Comparison of ENCODE assay signal across 8 cellular contexts in the genomic region with DNA sequence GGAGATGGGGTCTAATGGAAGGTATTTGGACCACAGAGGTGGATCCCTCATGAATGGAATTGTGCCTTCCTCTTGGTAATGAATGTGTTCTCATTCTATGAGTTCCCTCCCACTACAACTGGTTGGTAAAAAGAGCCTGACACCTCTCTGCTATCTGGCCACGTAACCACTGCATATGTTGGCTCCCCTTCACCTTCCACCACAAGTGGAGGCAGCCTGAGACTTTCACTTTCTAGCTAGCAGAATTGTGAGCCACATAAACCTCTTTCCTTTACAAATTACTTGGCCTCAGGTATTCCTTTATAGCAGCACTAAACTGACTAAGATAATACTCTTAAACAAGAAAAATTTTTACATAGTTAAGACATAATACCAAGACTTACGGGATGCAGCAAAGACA.
DNase-seq lines count a peak whose midpoint lies in the region; ATAC-seq, FAIRE-seq and TF ChIP-seq lines count a peak whose summit lies in the region.

No MANE protein-coding gene starts in this region.

- 82 to 85% methylated on average over 2 of the region's 2 CpGs for WGBS in pancreas, 2 donors
- 87 to 92% methylated on average over 2 of the region's 2 CpGs for WGBS in lower leg skin, 2 donors

- DNase-seq in activated CD4-positive, alpha-beta T cell treated with anti-CD3 and anti-CD28 coated beads, Interleukin-2, amount 50 U/mL, for 4 hours: peak; percentile 1 to 3
- no peak for DNase-seq in pancreas
- no peak for DNase-seq in NCI-H345 (lab: John Stamatoyannopoulos, UW)
- no peak for DNase-seq in NCI-H1930 (lab: John Stamatoyannopoulos, UW)
- DNase-seq in cerebellar nuclear complex (lab: John Stamatoyannopoulos, UW): no peak
- no peak for DNase-seq in lower leg skin (ENCODE audit: low spot score in 2 of 2)

- no peaks in the 10 kb centered on the region for H3K9me3 ChIP-seq in pancreas

- H3K36me3 ChIP-seq in pancreas: no peaks in the 10 kb centered on the region

- intact Hi-C loops in pancreas (cut with DNase I): no loop called here
- intact Hi-C loops in lower leg skin (cut with DNase I; ENCODE audit: low total_unique reads): no loop called here

- no peak for TF ChIP-seq POLR2A in lower leg skin (IDR thresholded peaks at IDR 0.05)

- no peak overlapping the region for H3K4me3 ChIP-seq in pancreas
- no peak overlapping the region for H3K4me3 ChIP-seq in lower leg skin (ENCODE audit: low read depth, poor library complexity, severe bottlenecking)

- ATAC-seq in GM19035 (IDR thresholded peaks at IDR 0.05; ENCODE audit: unreplicated experiment) (peak; percentile 97), HG02943 (IDR thresholded peaks at IDR 0.05; ENCODE audit: low read depth, unreplicated experiment) (peak; percentile 94), pancreas (peak; percentile 22 to 53 (median 47))

- H3K4me1 ChIP-seq in pancreas: peaks cover 0 to 9% (median 0%) of the 10 kb centered on the region in 3 donors

- TF ChIP-seq CTCF in pancreas (IDR thresholded peaks at IDR 0.05) (no peak), lower leg skin (IDR thresholded peaks at IDR 0.05) (no peak)

- no peak overlapping the region for H3K27ac ChIP-seq in pancreas

- H3K27me3 ChIP-seq in pancreas: no peaks in the 10 kb centered on the region

- FAIRE-seq in pancreas (lab: Jason Lieb, UNC): no peak

Comparison
In these comparisons a context has a peak if more than half of its experiments do, and no peak if none do; other contexts are left out.
1. ATAC-seq: peak in every context shown above with its lines; median percentile 97 in GM19035; 94 in HG02943; 47 in pancreas.
2. DNase-seq: peak in activated CD4-positive, alpha-beta T cell treated with anti-CD3 and anti-CD28 coated beads, Interleukin-2, amount 50 U/mL, for 4 hours (2 of 2); none in pancreas (0 of 6), NCI-H345 (single experiment), NCI-H1930 (0 of 2), cerebellar nuclear complex (0 of 2) and lower leg skin (0 of 2).